ENCODE assay signal across 8 cellular contexts in the genomic region with DNA sequence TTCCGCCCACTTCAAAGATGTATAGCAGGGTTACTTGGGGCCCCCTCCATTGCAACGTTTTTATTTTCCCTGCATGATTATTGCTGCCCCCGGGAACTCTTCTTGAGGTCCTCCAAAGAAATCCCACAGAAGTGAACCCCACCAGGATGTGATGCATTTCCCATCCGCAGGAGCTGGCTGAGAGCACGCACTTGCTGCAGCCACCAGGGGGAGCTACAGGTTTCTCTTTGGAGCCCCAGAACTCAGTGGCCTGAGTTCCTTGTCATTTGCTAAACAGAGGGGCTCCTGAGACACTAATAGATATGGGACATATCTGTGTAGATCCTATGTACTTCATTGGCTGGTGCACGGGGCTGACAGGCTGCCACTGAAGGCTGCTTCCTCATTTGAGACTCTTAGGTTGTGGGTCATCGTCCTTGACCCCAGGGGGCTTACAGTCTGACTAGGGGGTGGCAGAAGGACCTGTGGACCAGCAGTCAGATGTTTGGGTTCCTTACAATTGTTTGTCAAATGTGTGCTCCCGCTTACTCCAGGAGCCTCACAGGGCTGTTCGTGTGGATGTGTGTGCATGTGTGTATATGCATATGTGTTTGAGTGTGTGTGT. TPM values are rescaled to one million over a fixed set of nuclear protein-coding genes. Genes with fewer than 3 reads are reported as not detected.
DNase-seq lines count a peak whose midpoint lies in the region; ATAC-seq, FAIRE-seq and TF ChIP-seq lines count a peak whose summit lies in the region.

No MANE protein-coding gene starts in this region.

- peak; percentile 61 for DNase-seq in DMS153 treated with DMSO at 0.1 percent for 48 hours (lab: John Stamatoyannopoulos, UW; ENCODE audit: unreplicated experiment)
- peak; percentile 19 for DNase-seq in KG1 (lab: John Stamatoyannopoulos, UW)
- peak; percentile 81 for DNase-seq in RWPE1 (ENCODE audit: low spot score)
- DNase-seq in activated T-helper 1 cell treated with anti-CD3 and anti-CD28 coated beads, Interleukin-2, amount 50 U/mL, for 16 hours (ENCODE audit: low read depth in 1 of 2, low spot score in 1 of 2): peak; percentile 24 to 30
- DNase-seq in foreskin keratinocyte: peak in 1 of 2 donors; percentile 20
- peak; percentile 59 to 88 (median 79) for DNase-seq in pancreas
- peak; percentile 86 for DNase-seq in type B pancreatic cell (ENCODE audit: extremely low spot score, unreplicated experiment)

- CTCF ChIA-PET in RWPE1 (lab: Yijun Ruan, JAX): interaction anchor here (0.6 to 4.0 kb wide), 30 partner anchors 8 to 526 kb away, joined by 3 to 65 read pairs (median 4); no protein-coding TSS in a partner anchor

- H3K4me3 ChIP-seq in pancreas: no peak overlapping the region

- H3K36me3 ChIP-seq in pancreas: no peaks in the 10 kb centered on the region

- H3K4me1 ChIP-seq in foreskin keratinocyte (no peaks in the 10 kb centered on the region), pancreas (no peaks in the 10 kb centered on the region)

- peaks cover 49% of the 10 kb centered on the region for H3K27me3 Mint-ChIP-seq in type B pancreatic cell

- POLR2A ChIA-PET in RWPE1 (lab: Yijun Ruan, JAX; ENCODE audit: low non-redundant PET): no interaction called here

- no peaks in the 10 kb centered on the region for H3K4me1 Mint-ChIP-seq in type B pancreatic cell (ENCODE audit: unreplicated experiment)

- 16% methylated on average over 9 of the region's 9 CpGs for whole genome bisulfite sequencing in pancreas, 2 donors

- no peaks in the 10 kb centered on the region for H3K9me3 ChIP-seq in pancreas

- no peaks in the 10 kb centered on the region for H3K9me3 Mint-ChIP-seq in type B pancreatic cell

- intact Hi-C loops in pancreas (cut with DNase I): loop anchor here in 2 of 3 donors (5.0 to 10.0 kb wide), 2 partner anchors 378 to 380 kb away; no protein-coding TSS in a partner anchor

- FAIRE-seq in pancreas (lab: Jason Lieb, UNC): no peak

- peak; percentile 90 for ATAC-seq in GM21515 (IDR thresholded peaks at IDR 0.05; ENCODE audit: unreplicated experiment)
- peak; percentile 86 for ATAC-seq in foreskin keratinocyte
- peak; percentile 89 to 97 (median 94) for ATAC-seq in pancreas

- H3K4me3 Mint-ChIP-seq in type B pancreatic cell: no peak overlapping the region

- no peak overlapping the region for H3K27ac ChIP-seq in RWPE1
- H3K27ac ChIP-seq in foreskin keratinocyte: no peak overlapping the region
- no peak overlapping the region for H3K27ac ChIP-seq in pancreas

- no peaks in the 10 kb centered on the region for H3K36me3 Mint-ChIP-seq in type B pancreatic cell

- H3K27me3 ChIP-seq in foreskin keratinocyte (peaks cover 15% of the 10 kb centered on the region), pancreas (no peaks in the 10 kb centered on the region)

- no peak overlapping the region for H3K27ac Mint-ChIP-seq in type B pancreatic cell

- TF ChIP-seq CTCF in RWPE1 (conservative IDR thresholded peaks at IDR 0.05; ENCODE audit: low read depth): peak; percentile 88
- TF ChIP-seq CTCF in foreskin keratinocyte (conservative IDR thresholded peaks at IDR 0.05): peak; percentile 92
- TF ChIP-seq CTCF in pancreas (IDR thresholded peaks at IDR 0.05): peak; percentile 84 to 92 (median 87)
- peak; percentile 97 for TF ChIP-seq CTCF in type B pancreatic cell (conservative IDR thresholded peaks at IDR 0.05)

RNA-seq across cellular contexts. Expression of gene ENO4, which starts 52.3 kb away (rescaled TPM):
- total RNA-seq in foreskin keratinocyte: 0.14 TPM in 1 of 2 replicates, not detected in the other
- 0.08 and 0.12 TPM in 2 replicates for polyA plus RNA-seq in foreskin keratinocyte
- under 1 TPM; 0.20 to 0.71 (median 0.23) TPM for total RNA-seq in pancreas
- under 1 TPM; 0.15 to 0.33 TPM for polyA plus RNA-seq in pancreas
- 1.4 and 4.4 TPM in 2 replicates for total RNA-seq in type B pancreatic cell (ENCODE audit: low replicate concordance)

RNA-seq across cellular contexts. Expression of gene HSPA12A, which starts 54.6 kb away (rescaled TPM):
- total RNA-seq in foreskin keratinocyte: 10.3 and 10.4 TPM in 2 replicates
- 3.8 and 4.1 TPM in 2 replicates for polyA plus RNA-seq in foreskin keratinocyte
- total RNA-seq in pancreas: 1 to 10 TPM; 3.1 to 8.2 (median 4.5) TPM
- 1 to 10 TPM; 2.7 to 3.6 TPM for polyA plus RNA-seq in pancreas
- 9.6 and 11.0 TPM in 2 replicates for total RNA-seq in type B pancreatic cell (ENCODE audit: low replicate concordance)
